29 cellular contexts compared by ENCODE assay signal in the genomic region with DNA sequence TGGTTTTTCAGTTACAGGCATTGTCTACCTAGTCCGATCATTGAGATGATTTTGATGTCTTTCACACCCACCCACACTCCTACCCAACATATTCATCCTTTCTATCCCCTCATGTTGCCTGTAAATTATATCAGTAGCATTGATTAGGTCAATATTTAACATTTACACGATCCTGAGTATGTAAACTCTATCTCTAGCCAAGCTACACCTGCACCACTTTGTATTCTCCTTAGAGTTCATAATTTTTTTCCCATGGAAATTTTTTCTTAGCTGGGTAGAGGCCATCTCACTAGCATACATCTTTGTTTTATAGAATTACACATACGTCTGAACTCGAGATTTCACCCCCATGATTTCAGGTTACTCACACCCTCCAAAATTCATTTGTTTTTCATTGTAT.
"Had no signal": no experiment of that assay in that cellular context is flagged by ENCODE, and none has a peak within 500 bp of the region (broad histone marks: within the 10 kb centered on the region; RNA-seq: fewer than 3 reads in every experiment).

No MANE protein-coding gene starts in this region.

- H3K4me3 ChIP-seq: heart left ventricle, left lung, lower lobe of right lung, right atrium auricular region, skin epidermis, suprapubic skin, thoracic aorta, tibial artery, upper lobe of right lung had no signal

- H3K9me3 Mint-ChIP-seq: immature natural killer cell; naive thymus-derived CD8-positive, alpha-beta T cell; nephron had no signal

- H3K9me3 ChIP-seq: heart left ventricle, left lung, lower lobe of right lung, right atrium auricular region, suprapubic skin, thoracic aorta, tibial artery, upper lobe of right lung had no signal

- H3K4me3 Mint-ChIP-seq: immature natural killer cell; naive thymus-derived CD8-positive, alpha-beta T cell; nephron; stimulated activated naive B cell treated with anti-CD40 and anti-IgM and Interleukin-4, amounts not matched to agents 10 μg/mL and 1 μg/mL and 100 μg/mL, for 72 hours had no signal

- H3K27ac Mint-ChIP-seq: immature natural killer cell; nephron; stimulated activated naive B cell treated with anti-CD40 and anti-IgM and Interleukin-4, amounts not matched to agents 10 μg/mL and 1 μg/mL and 100 μg/mL, for 72 hours had no signal

- FAIRE-seq: islet of Langerhans, kidney, urothelium cell line had no signal

- H3K27me3 ChIP-seq: heart left ventricle, left lung, right atrium auricular region, suprapubic skin, tibial artery, upper lobe of right lung had no signal

- H3K4me1 Mint-ChIP-seq: nephron; stimulated activated naive B cell treated with anti-CD40 and anti-IgM and Interleukin-4, amounts not matched to agents 10 μg/mL and 1 μg/mL and 100 μg/mL, for 72 hours had no signal

- DNase-seq: heart left ventricle; hypothalamus; immature natural killer cell; kidney; left colon; left lung; lower lobe of right lung; mammary epithelial cell; mesenchymal stem cell; naive thymus-derived CD8-positive, alpha-beta T cell; nucleus accumbens; stimulated activated CD4-positive, alpha-beta T cell treated with anti-CD3 and anti-CD28 coated beads, Interleukin-12 subunit alpha, Interleukin-12 subunit beta, amount 100 ng/mL, for 4 hours; stimulated activated CD4-positive, alpha-beta T cell treated with anti-CD3 and anti-CD28 coated beads, Interleukin-15, amount 100 ng/mL, for 24 hours; stimulated activated CD4-positive, alpha-beta T cell treated with anti-CD3 and anti-CD28 coated beads, Interleukin-2, amount 100 ng/mL, for 24 hours; stimulated activated CD4-positive, alpha-beta T cell treated with anti-CD3 and anti-CD28 coated beads, Interleukin-4, amount 100 ng/mL, for 1 hour; stimulated activated naive B cell treated with anti-CD40 and anti-IgM and Interleukin-4, amounts not matched to agents 10 μg/mL and 1 μg/mL and 100 μg/mL, for 72 hours; stimulated activated naive CD8-positive, alpha-beta T cell treated with anti-CD3 and anti-CD28 coated beads, Interleukin-15, Interleukin-2, amounts not matched to agents 100 U/mL and 50 U/mL, for 24 hours; tibial artery; trophoblast cell; upper lobe of right lung had no signal

- H3K36me3 Mint-ChIP-seq: immature natural killer cell; stimulated activated naive B cell treated with anti-CD40 and anti-IgM and Interleukin-4, amounts not matched to agents 10 μg/mL and 1 μg/mL and 100 μg/mL, for 72 hours had no signal

- H3K36me3 ChIP-seq: heart left ventricle, left lung, lower lobe of right lung, right atrium auricular region, suprapubic skin, thoracic aorta, tibial artery, upper lobe of right lung had no signal

- H3K4me1 ChIP-seq: heart left ventricle, left lung, lower lobe of right lung, parathyroid adenoma, right atrium auricular region, suprapubic skin, tibial artery, upper lobe of right lung had no signal

- H3K27me3 Mint-ChIP-seq: naive thymus-derived CD8-positive, alpha-beta T cell had no signal

- H3K27ac ChIP-seq: heart left ventricle, left lung, lower lobe of right lung, parathyroid adenoma, right atrium auricular region, skin epidermis, suprapubic skin, thoracic aorta, tibial artery, upper lobe of right lung had no signal

- ATAC-seq: heart left ventricle; left colon; left lung; lower lobe of right lung; naive thymus-derived CD8-positive, alpha-beta T cell; sciatic nerve; stimulated activated naive B cell treated with anti-CD40 and anti-IgM and Interleukin-4, amounts not matched to agents 10 μg/mL and 1 μg/mL and 100 μg/mL, for 72 hours; stimulated activated naive CD8-positive, alpha-beta T cell treated with anti-CD3 and anti-CD28 coated beads, Interleukin-15, Interleukin-2, amounts not matched to agents 100 U/mL and 50 U/mL, for 24 hours; upper lobe of right lung had no signal

- H3K9ac ChIP-seq: parathyroid adenoma had no signal
